ENCODE assay signal across 8 cellular contexts in the genomic region with DNA sequence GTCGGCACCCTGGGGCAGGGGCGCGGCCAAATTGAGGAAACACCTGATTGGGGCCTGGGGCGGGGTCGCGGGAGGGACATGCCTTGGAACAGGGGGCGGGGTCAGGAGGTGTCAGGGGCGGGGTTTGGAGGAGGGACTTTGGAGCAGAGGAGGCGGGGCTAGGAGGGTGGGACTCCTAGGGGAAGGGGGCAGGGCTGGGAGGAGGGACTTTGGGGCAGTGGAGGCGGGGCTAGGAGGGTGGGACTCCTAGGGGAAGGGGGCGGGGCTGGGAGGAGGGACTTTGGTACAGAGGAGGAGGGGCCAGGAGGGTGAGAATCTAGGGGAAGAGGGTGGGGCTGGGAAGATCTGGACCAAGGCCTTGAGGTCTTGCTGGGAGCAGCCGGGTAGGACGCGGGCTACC. TPM values are rescaled to one million over a fixed set of nuclear protein-coding genes. Genes with fewer than 3 reads are reported as not detected.
DNase-seq lines count a peak whose midpoint lies in the region; ATAC-seq and TF ChIP-seq lines count a peak whose summit lies in the region.

No MANE protein-coding gene starts in this region.

- ATAC-seq in GM19328 (IDR thresholded peaks at IDR 0.05; ENCODE audit: unreplicated experiment): no peak

- H3K4me1 ChIP-seq in fibroblast of lung (ENCODE audit: control insufficient read depth, extremely low read depth, insufficient read depth, low read length): peaks cover 6% of the 10 kb centered on the region

- intact Hi-C loops in posterior vena cava (cut with DNase I): no loop called here

- H3K4me2 ChIP-seq in fibroblast of lung (ENCODE audit: extremely low read depth, insufficient read depth, low read length): no peak overlapping the region

- no peak overlapping the region for H3K9ac ChIP-seq in fibroblast of lung (ENCODE audit: insufficient read depth, low read length)

- H2AFZ ChIP-seq in fibroblast of lung (ENCODE audit: low read length): no peak overlapping the region

- no peak for TF ChIP-seq CTCF in fibroblast of lung (conservative IDR thresholded peaks at IDR 0.05 in 1 of 2, IDR thresholded peaks at IDR 0.05 in 1 of 2; ENCODE audit: low read depth in 1 of 2, low read length in 2 of 2)

- no peaks in the 10 kb centered on the region for H3K36me3 ChIP-seq in fibroblast of lung (ENCODE audit: control insufficient read depth, insufficient read depth, low read length)

- no peaks in the 10 kb centered on the region for H3K79me2 ChIP-seq in fibroblast of lung (ENCODE audit: control insufficient read depth, insufficient read depth, low read length)

- no peak overlapping the region for H3K27ac ChIP-seq in fibroblast of lung (ENCODE audit: insufficient read depth, low read length)

- H3K27me3 ChIP-seq in fibroblast of lung (ENCODE audit: control insufficient read depth, insufficient read depth, low read length): no peaks in the 10 kb centered on the region

- no peaks in the 10 kb centered on the region for H4K20me1 ChIP-seq in fibroblast of lung (ENCODE audit: control insufficient read depth, extremely low read depth, insufficient read depth, low read length)

- DNase-seq in G401 (ENCODE audit: low spot score) (peak; percentile 23), NCI-H82 (lab: John Stamatoyannopoulos, UW) (peak; percentile 92), activated T-cell treated with anti-CD3 and anti-CD28 coated beads for 48 hours (ENCODE audit: low read depth) (peak; percentile 73), fibroblast of lung (ENCODE audit: low read depth in 2 of 2) (peak; percentile 51), posterior vena cava (ENCODE audit: low spot score) (peak; percentile 95), T1000 (lab: John Stamatoyannopoulos, UW) (no peak), amniotic stem cell (lab: John Stamatoyannopoulos, UW) (no peak)

- in situ Hi-C loops in G401 (cut with HindIII; ENCODE audit: low sequenced_read_pairs): no loop called here

- no peaks in the 10 kb centered on the region for H3K9me3 ChIP-seq in fibroblast of lung (ENCODE audit: control insufficient read depth, insufficient read depth, low read depth, low read length)

- H3K4me3 ChIP-seq in fibroblast of lung (replicated peaks in 1 of 4; ENCODE audit: control extremely low read depth in 1 of 4, insufficient read depth in 1 of 4, low read depth in 3 of 4, low read length in 4 of 4): no peak overlapping the region

RNA-seq across cellular contexts. Expression of gene GRIN2D, which starts 21.9 kb away (rescaled TPM):
- 5.4 and 6.1 TPM in 2 replicates for total RNA-seq in G401 (2014; rRNA removed; shearing (Covaris generic))
- total RNA-seq in fibroblast of lung: under 0.01 TPM in 2 replicates
- 0.08 and 0.09 TPM in 2 replicates for polyA plus RNA-seq in fibroblast of lung
- 0.54 and 0.63 TPM in 2 replicates for polyA plus RNA-seq in fibroblast of lung (2012)
- 0.98 and 1.4 TPM in 2 replicates for polyA minus RNA-seq in fibroblast of lung (ENCODE audit: low replicate concordance)
- total RNA-seq in posterior vena cava: 1 to 10 TPM in 1 of 2 donors, under 1 TPM in 1; 0.71 to 2.3 TPM

RNA-seq across cellular contexts. Expression of gene KDELR1, which starts 24.0 kb away (rescaled TPM):
- total RNA-seq in G401 (2014; rRNA removed; shearing (Covaris generic)): 137 and 145 TPM in 2 replicates
- 42.4 and 59.0 TPM in 2 replicates for total RNA-seq in fibroblast of lung
- 145 TPM in 2 replicates for polyA plus RNA-seq in fibroblast of lung
- polyA plus RNA-seq in fibroblast of lung (2012): 220 and 240 TPM in 2 replicates
- polyA minus RNA-seq in fibroblast of lung (ENCODE audit: low replicate concordance): 405 and 524 TPM in 2 replicates
- 100 to 1,000 TPM in 1 of 2 donors, 10 to 100 TPM in 1; 94.6 to 111 TPM for total RNA-seq in posterior vena cava

RNA-seq across cellular contexts. Expression of gene GRWD1, which starts 30.4 kb away (rescaled TPM):
- 87.9 and 99.8 TPM in 2 replicates for total RNA-seq in G401 (2014; rRNA removed; shearing (Covaris generic))
- 9.1 and 12.1 TPM in 2 replicates for total RNA-seq in fibroblast of lung
- 14.7 and 21.9 TPM in 2 replicates for polyA plus RNA-seq in fibroblast of lung
- 17.6 and 32.0 TPM in 2 replicates for polyA plus RNA-seq in fibroblast of lung (2012)
- 12.0 and 19.1 TPM in 2 replicates for polyA minus RNA-seq in fibroblast of lung (ENCODE audit: low replicate concordance)
- 10 to 100 TPM; 21.1 to 24.2 TPM for total RNA-seq in posterior vena cava

RNA-seq across cellular contexts. Expression of gene KCNJ14, which starts 40.0 kb away (rescaled TPM):
- 0.31 TPM in 1 of 2 replicates, not detected in the other for total RNA-seq in G401 (2014; rRNA removed; shearing (Covaris generic))
- total RNA-seq in fibroblast of lung (0.26 and 0.50 TPM in 2 replicates), posterior vena cava (under 1 TPM; 0.52 to 0.65 TPM)
- 0.15 and 0.18 TPM in 2 replicates for polyA plus RNA-seq in fibroblast of lung
- 0.17 and 0.24 TPM in 2 replicates for polyA plus RNA-seq in fibroblast of lung (2012)
- polyA minus RNA-seq in fibroblast of lung (ENCODE audit: low replicate concordance): 0.85 TPM in 1 of 2 replicates, not detected in the other

RNA-seq across cellular contexts. Expression of gene SYNGR4, which starts 51.2 kb away (rescaled TPM):
- not detected in 2 replicates for total RNA-seq in G401 (2014; rRNA removed; shearing (Covaris generic))
- total RNA-seq in fibroblast of lung (not detected in 2 replicates), posterior vena cava (not detected)
- not detected in 2 replicates for polyA plus RNA-seq in fibroblast of lung
- not detected in 2 replicates for polyA plus RNA-seq in fibroblast of lung (2012)
- not detected in 2 replicates for polyA minus RNA-seq in fibroblast of lung (ENCODE audit: low replicate concordance)

Comparison
In these comparisons a context has a peak if more than half of its experiments do, and no peak if none do; other contexts are left out.
1. DNase-seq: peak in G401 (single experiment), NCI-H82 (single experiment), activated T-cell treated with anti-CD3 and anti-CD28 coated beads for 48 hours (single experiment), fibroblast of lung (2 of 2) and posterior vena cava (single experiment); none in T1000 (single experiment) and amniotic stem cell (single experiment).